In the genomic region with DNA sequence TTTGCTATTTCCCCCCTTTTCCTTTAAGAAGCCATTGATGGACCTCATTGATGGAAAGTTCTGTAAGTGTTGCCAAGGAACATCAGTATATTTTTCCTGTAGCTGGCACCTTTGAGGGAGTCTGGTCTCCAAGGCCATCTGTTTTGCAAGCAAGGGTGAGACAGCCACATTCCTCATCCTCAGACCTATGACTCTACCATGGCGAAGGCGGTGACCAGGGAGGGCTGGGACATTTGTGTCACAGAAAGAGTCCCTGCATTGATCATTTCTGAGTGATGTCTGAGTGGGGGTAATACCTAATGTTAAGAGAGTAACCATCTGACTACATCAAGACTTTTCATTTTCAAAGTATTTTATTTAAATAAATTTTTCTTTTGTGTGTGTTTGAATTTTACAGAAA, we compare ENCODE assay signal across 16 cellular contexts. TPM values are rescaled to one million over a fixed set of nuclear protein-coding genes. Genes with fewer than 3 reads are reported as not detected.
DNase-seq lines count a peak whose midpoint lies in the region; ATAC-seq and TF ChIP-seq lines count a peak whose summit lies in the region.
"Had no signal": no experiment of that assay in that cellular context is flagged by ENCODE, and none has a peak within 500 bp of the region (broad histone marks: within the 10 kb centered on the region; RNA-seq: fewer than 3 reads in every experiment).

No MANE protein-coding gene starts in this region.

- H3K36me3 ChIP-seq in left lung = peaks cover 0 to 41% of the 10 kb centered on the region in 2 donors
- H3K36me3 ChIP-seq: HAP-1 had no signal

- no peak overlapping the region for H3K4me3 Mint-ChIP-seq in activated CD8-positive, alpha-beta T cell treated with anti-CD3 and anti-CD28 coated beads for 36 hours
- no peak overlapping the region for H3K4me3 Mint-ChIP-seq in activated CD8-positive, alpha-beta T cell treated with anti-CD3 and anti-CD28 coated beads, Interleukin-2, amount 10 ng/mL, durations not matched to agents 7 days and 5 days
- no peak overlapping the region for H3K4me3 Mint-ChIP-seq in activated T-helper 17 cell treated with anti-CD3 and anti-CD28 coated beads, Interleukin-2, amount 50 U/mL, for 72 hours
- H3K4me3 Mint-ChIP-seq: CD8-positive, alpha-beta memory T cell had no signal

- no peaks in the 10 kb centered on the region for H3K9me3 ChIP-seq in left lung
- H3K9me3 ChIP-seq: A549, BLaER1, Caco-2, HAP-1 had no signal

- H3K9me3 Mint-ChIP-seq in activated CD8-positive, alpha-beta T cell treated with anti-CD3 and anti-CD28 coated beads for 36 hours = no peaks in the 10 kb centered on the region
- no peaks in the 10 kb centered on the region for H3K9me3 Mint-ChIP-seq in activated CD8-positive, alpha-beta T cell treated with anti-CD3 and anti-CD28 coated beads, Interleukin-2, amount 10 ng/mL, durations not matched to agents 7 days and 5 days (ENCODE audit: insufficient read depth)
- no peaks in the 10 kb centered on the region for H3K9me3 Mint-ChIP-seq in activated T-helper 17 cell treated with anti-CD3 and anti-CD28 coated beads, Interleukin-2, amount 50 U/mL, for 72 hours
- H3K9me3 Mint-ChIP-seq: CD8-positive, alpha-beta memory T cell had no signal

- peaks cover 12% of the 10 kb centered on the region for H3K36me3 Mint-ChIP-seq in activated CD8-positive, alpha-beta T cell treated with anti-CD3 and anti-CD28 coated beads for 36 hours (ENCODE audit: low read depth)
- peaks cover 40% of the 10 kb centered on the region for H3K36me3 Mint-ChIP-seq in activated CD8-positive, alpha-beta T cell treated with anti-CD3 and anti-CD28 coated beads, Interleukin-2, amount 10 ng/mL, durations not matched to agents 7 days and 5 days (ENCODE audit: low read depth)
- peaks cover 42% of the 10 kb centered on the region for H3K36me3 Mint-ChIP-seq in activated T-helper 17 cell treated with anti-CD3 and anti-CD28 coated beads, Interleukin-2, amount 50 U/mL, for 72 hours (ENCODE audit: low read depth)

- peaks cover 0 to 20% of the 10 kb centered on the region in 2 donors for H3K27me3 ChIP-seq in left lung
- H3K27me3 ChIP-seq: BLaER1 had no signal

- peak; percentile 24 for ATAC-seq in activated CD8-positive, alpha-beta T cell treated with anti-CD3 and anti-CD28 coated beads for 36 hours
- ATAC-seq in activated CD8-positive, alpha-beta T cell treated with anti-CD3 and anti-CD28 coated beads, Interleukin-2, amount 10 ng/mL, durations not matched to agents 7 days and 5 days = no peak
- peak; percentile 78 for ATAC-seq in activated T-helper 17 cell treated with anti-CD3 and anti-CD28 coated beads, Interleukin-2, amount 50 U/mL, for 72 hours (replicated peaks)
- ATAC-seq in left lung (no peak), HG02852 (IDR thresholded peaks at IDR 0.05; ENCODE audit: unreplicated experiment) (no peak)
- ATAC-seq: A549 had no signal

- peaks cover 12% of the 10 kb centered on the region for H3K27me3 Mint-ChIP-seq in activated CD8-positive, alpha-beta T cell treated with anti-CD3 and anti-CD28 coated beads for 36 hours
- H3K27me3 Mint-ChIP-seq in activated CD8-positive, alpha-beta T cell treated with anti-CD3 and anti-CD28 coated beads, Interleukin-2, amount 10 ng/mL, durations not matched to agents 7 days and 5 days (ENCODE audit: low read depth) = peaks cover 9% of the 10 kb centered on the region
- H3K27me3 Mint-ChIP-seq in activated T-helper 17 cell treated with anti-CD3 and anti-CD28 coated beads, Interleukin-2, amount 50 U/mL, for 72 hours = peaks cover 13% of the 10 kb centered on the region

- POLR2A ChIA-PET in activated CD8-positive, alpha-beta T cell treated with anti-CD3 and anti-CD28 coated beads for 36 hours (lab: Charles Lee) = interaction anchor here (1.2 kb wide), 1 partner anchor 44 kb away, joined by 4 read pairs; no protein-coding TSS in a partner anchor
- POLR2A ChIA-PET in activated CD8-positive, alpha-beta T cell treated with anti-CD3 and anti-CD28 coated beads, Interleukin-2, amount 10 ng/mL, durations not matched to agents 7 days and 5 days (lab: Charles Lee) = no interaction called here

- H3K27ac ChIP-seq in left lung = no peak overlapping the region
- H3K27ac ChIP-seq: A549, BLaER1, HL-60 had no signal

- CTCF ChIA-PET in activated CD8-positive, alpha-beta T cell treated with anti-CD3 and anti-CD28 coated beads for 36 hours (lab: Charles Lee) = interaction anchor here (1.5 to 10.0 kb wide), 4 partner anchors 14 to 160 kb away, joined by 3 to 305 read pairs (median 20); no protein-coding TSS in a partner anchor
- CTCF ChIA-PET in activated CD8-positive, alpha-beta T cell treated with anti-CD3 and anti-CD28 coated beads, Interleukin-2, amount 10 ng/mL, durations not matched to agents 7 days and 5 days (lab: Charles Lee) = interaction anchor here (1.0 to 3.6 kb wide), 3 partner anchors 10 to 161 kb away, joined by 3 to 237 read pairs (median 4); no protein-coding TSS in a partner anchor

- TF ChIP-seq CTCF in activated CD8-positive, alpha-beta T cell treated with anti-CD3 and anti-CD28 coated beads for 36 hours (IDR thresholded peaks at IDR 0.05) = no peak
- TF ChIP-seq CTCF in left lung (IDR thresholded peaks at IDR 0.05) = no peak

- peaks cover 12% of the 10 kb centered on the region for H3K4me1 Mint-ChIP-seq in activated CD8-positive, alpha-beta T cell treated with anti-CD3 and anti-CD28 coated beads for 36 hours (ENCODE audit: low read depth)
- peaks cover 21% of the 10 kb centered on the region for H3K4me1 Mint-ChIP-seq in activated CD8-positive, alpha-beta T cell treated with anti-CD3 and anti-CD28 coated beads, Interleukin-2, amount 10 ng/mL, durations not matched to agents 7 days and 5 days (ENCODE audit: low read depth)
- H3K4me1 Mint-ChIP-seq in activated T-helper 17 cell treated with anti-CD3 and anti-CD28 coated beads, Interleukin-2, amount 50 U/mL, for 72 hours = peaks cover 13% of the 10 kb centered on the region

- intact Hi-C loops in activated CD8-positive, alpha-beta T cell treated with anti-CD3 and anti-CD28 coated beads for 36 hours (cut with micrococcal nuclease) = no loop called here
- intact Hi-C loops in left lung (cut with DNase I) = loop anchor here (5.0 to 10.0 kb wide), 2 partner anchors 65 to 168 kb away; no protein-coding TSS in a partner anchor

- no peak overlapping the region for H3K27ac Mint-ChIP-seq in activated CD8-positive, alpha-beta T cell treated with anti-CD3 and anti-CD28 coated beads for 36 hours
- no peak overlapping the region for H3K27ac Mint-ChIP-seq in activated CD8-positive, alpha-beta T cell treated with anti-CD3 and anti-CD28 coated beads, Interleukin-2, amount 10 ng/mL, durations not matched to agents 7 days and 5 days
- peak overlapping the region; percentile 75 for H3K27ac Mint-ChIP-seq in activated T-helper 17 cell treated with anti-CD3 and anti-CD28 coated beads, Interleukin-2, amount 50 U/mL, for 72 hours

- no peak overlapping the region for H3K4me3 ChIP-seq in left lung
- H3K4me3 ChIP-seq: A549, BLaER1, HAP-1 had no signal

- H3K4me1 ChIP-seq in left lung = peaks cover 0 to 11% of the 10 kb centered on the region in 2 donors
- H3K4me1 ChIP-seq: A549, Caco-2, HAP-1 had no signal

- DNase-seq in activated CD8-positive, alpha-beta T cell treated with anti-CD3 and anti-CD28 coated beads for 36 hours = no peak
- DNase-seq in activated CD8-positive, alpha-beta T cell treated with anti-CD3 and anti-CD28 coated beads, Interleukin-2, amount 10 ng/mL, durations not matched to agents 7 days and 5 days = no peak
- DNase-seq in stimulated activated CD4-positive, alpha-beta T cell treated with anti-CD3 and anti-CD28 coated beads, Interleukin-1b, Interleukin-23, amount 100 ng/mL, for 48 hours = peak; percentile 32
- DNase-seq in stimulated activated CD4-positive, alpha-beta T cell treated with anti-CD3 and anti-CD28 coated beads, Interleukin-4, amount 100 ng/mL, for 24 hours = no peak
- no peak for DNase-seq in left lung
- DNase-seq: Caco-2; CD8-positive, alpha-beta memory T cell; DND-41; GDM1; GOT3 had no signal

RNA-seq across cellular contexts. Expression of gene KIAA0040, which starts 35.4 kb away (rescaled TPM):
- 10 to 100 TPM; 20.8 to 21.1 TPM for total RNA-seq in activated CD8-positive, alpha-beta T cell treated with anti-CD3 and anti-CD28 coated beads for 36 hours
- 10 to 100 TPM; 50.8 to 51.0 TPM for total RNA-seq in activated CD8-positive, alpha-beta T cell treated with anti-CD3 and anti-CD28 coated beads, Interleukin-2, amount 10 ng/mL, durations not matched to agents 7 days and 5 days
- 10 to 100 TPM; 34.8 to 39.4 TPM for total RNA-seq in activated T-helper 17 cell treated with anti-CD3 and anti-CD28 coated beads, Interleukin-2, amount 50 U/mL, for 72 hours
- 10 to 100 TPM; 24.4 to 42.9 TPM for total RNA-seq in left lung

Comparison
In these comparisons a context has a peak if more than half of its experiments do, and no peak if none do; other contexts are left out.
1. ATAC-seq: peak in activated CD8-positive, alpha-beta T cell treated with anti-CD3 and anti-CD28 coated beads for 36 hours (single experiment) and activated T-helper 17 cell treated with anti-CD3 and anti-CD28 coated beads, Interleukin-2, amount 50 U/mL, for 72 hours (single experiment); none in activated CD8-positive, alpha-beta T cell treated with anti-CD3 and anti-CD28 coated beads, Interleukin-2, amount 10 ng/mL, durations not matched to agents 7 days and 5 days (single experiment), left lung (single experiment) and HG02852 (single experiment).